ENCODE assay signal across 14 cellular contexts in the genomic region with DNA sequence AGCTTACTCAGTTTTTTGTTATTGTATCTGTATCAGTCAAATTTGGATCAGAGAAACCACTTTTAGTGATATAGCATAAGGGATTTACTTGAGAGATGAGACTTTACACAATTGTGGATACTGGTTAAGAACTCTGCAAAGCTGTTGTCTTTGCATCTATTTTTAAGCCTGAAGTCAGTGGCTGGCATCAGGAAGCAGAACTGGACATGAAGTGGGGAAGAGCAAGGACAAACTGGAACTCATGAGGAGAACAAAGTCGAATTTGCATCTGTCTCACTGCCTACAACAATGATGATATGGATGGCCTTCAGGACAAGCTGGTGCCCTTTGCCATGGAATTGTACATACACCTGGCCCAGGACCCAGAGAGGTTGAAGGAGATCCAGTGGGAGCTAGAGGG. TPM values are rescaled to one million over a fixed set of nuclear protein-coding genes. Genes with fewer than 3 reads are reported as not detected.
DNase-seq lines count a peak whose midpoint lies in the region; ATAC-seq, FAIRE-seq and TF ChIP-seq lines count a peak whose summit lies in the region.
"Had no signal": no experiment of that assay in that cellular context is flagged by ENCODE, and none has a peak within 500 bp of the region (broad histone marks: within the 10 kb centered on the region; RNA-seq: fewer than 3 reads in every experiment).

No MANE protein-coding gene starts in this region.

- no peak for FAIRE-seq in frontal cortex (lab: Jason Lieb, UNC)

- ATAC-seq in activated CD8-positive, alpha-beta memory T cell treated with anti-CD3 and anti-CD28 coated beads, Interleukin-2, amount 10 ng/mL, durations not matched to agents 7 days and 5 days = no peak
- ATAC-seq in left ventricle myocardium superior = peak; percentile 78
- ATAC-seq: A549 had no signal

- TF ChIP-seq CTCF in osteocyte (IDR thresholded peaks at IDR 0.05) = no peak

- peaks cover 25% of the 10 kb centered on the region for H3K27me3 Mint-ChIP-seq in activated CD8-positive, alpha-beta memory T cell treated with anti-CD3 and anti-CD28 coated beads, Interleukin-2, amount 10 ng/mL, durations not matched to agents 7 days and 5 days
- peaks cover 23% of the 10 kb centered on the region for H3K27me3 Mint-ChIP-seq in osteocyte (ENCODE audit: unreplicated experiment)
- peaks cover 24% of the 10 kb centered on the region for H3K27me3 Mint-ChIP-seq in activated T-helper 2 cell treated with anti-CD3 and anti-CD28 coated beads, Interferon-gamma antibody, Interleukin-2, Interleukin-4, amounts not matched to agents 10 μg/mL and 5 μg/mL and 100 μg/mL, durations not matched to agents 14 hours and 24 hours and 36 hours (ENCODE audit: low read depth)

- H3K36me3 Mint-ChIP-seq in activated CD8-positive, alpha-beta memory T cell treated with anti-CD3 and anti-CD28 coated beads, Interleukin-2, amount 10 ng/mL, durations not matched to agents 7 days and 5 days = no peaks in the 10 kb centered on the region
- H3K36me3 Mint-ChIP-seq in osteocyte (ENCODE audit: unreplicated experiment) = no peaks in the 10 kb centered on the region
- H3K36me3 Mint-ChIP-seq in activated T-helper 2 cell treated with anti-CD3 and anti-CD28 coated beads, Interferon-gamma antibody, Interleukin-2, Interleukin-4, amounts not matched to agents 10 μg/mL and 5 μg/mL and 100 μg/mL, durations not matched to agents 14 hours and 24 hours and 36 hours (ENCODE audit: low read depth) = no peaks in the 10 kb centered on the region

- no peak overlapping the region for H3K27ac Mint-ChIP-seq in activated CD8-positive, alpha-beta memory T cell treated with anti-CD3 and anti-CD28 coated beads, Interleukin-2, amount 10 ng/mL, durations not matched to agents 7 days and 5 days
- no peak overlapping the region for H3K27ac Mint-ChIP-seq in osteocyte (ENCODE audit: unreplicated experiment)
- H3K27ac Mint-ChIP-seq in activated T-helper 2 cell treated with anti-CD3 and anti-CD28 coated beads, Interferon-gamma antibody, Interleukin-2, Interleukin-4, amounts not matched to agents 10 μg/mL and 5 μg/mL and 100 μg/mL, durations not matched to agents 14 hours and 24 hours and 36 hours = no peak overlapping the region
- H3K27ac Mint-ChIP-seq: CD4-positive, alpha-beta T cell had no signal

- intact Hi-C loops in left ventricle myocardium superior (cut with micrococcal nuclease) = no loop called here
- intact Hi-C loops in activated T-helper 2 cell treated with anti-CD3 and anti-CD28 coated beads, Interferon-gamma antibody, Interleukin-2, Interleukin-4, amounts not matched to agents 10 μg/mL and 5 μg/mL and 100 μg/mL, durations not matched to agents 14 hours and 24 hours and 36 hours (cut with micrococcal nuclease) = no loop called here

- no peak overlapping the region for H3K4me3 Mint-ChIP-seq in activated CD8-positive, alpha-beta memory T cell treated with anti-CD3 and anti-CD28 coated beads, Interleukin-2, amount 10 ng/mL, durations not matched to agents 7 days and 5 days
- no peak overlapping the region for H3K4me3 Mint-ChIP-seq in osteocyte (ENCODE audit: unreplicated experiment)
- H3K4me3 Mint-ChIP-seq in activated T-helper 2 cell treated with anti-CD3 and anti-CD28 coated beads, Interferon-gamma antibody, Interleukin-2, Interleukin-4, amounts not matched to agents 10 μg/mL and 5 μg/mL and 100 μg/mL, durations not matched to agents 14 hours and 24 hours and 36 hours (ENCODE audit: low read depth) = no peak overlapping the region
- H3K4me3 Mint-ChIP-seq: CD4-positive, alpha-beta T cell had no signal

- H3K4me1 Mint-ChIP-seq in activated CD8-positive, alpha-beta memory T cell treated with anti-CD3 and anti-CD28 coated beads, Interleukin-2, amount 10 ng/mL, durations not matched to agents 7 days and 5 days = no peaks in the 10 kb centered on the region
- H3K4me1 Mint-ChIP-seq in osteocyte (ENCODE audit: unreplicated experiment) = no peaks in the 10 kb centered on the region
- H3K4me1 Mint-ChIP-seq in activated T-helper 2 cell treated with anti-CD3 and anti-CD28 coated beads, Interferon-gamma antibody, Interleukin-2, Interleukin-4, amounts not matched to agents 10 μg/mL and 5 μg/mL and 100 μg/mL, durations not matched to agents 14 hours and 24 hours and 36 hours (ENCODE audit: low read depth) = no peaks in the 10 kb centered on the region

- DNase-seq in activated CD8-positive, alpha-beta memory T cell treated with anti-CD3 and anti-CD28 coated beads, Interleukin-2, amount 10 ng/mL, durations not matched to agents 7 days and 5 days = peak; percentile 34
- no peak for DNase-seq in activated CD8-positive, alpha-beta memory T cell treated with anti-CD3 and anti-CD28 coated beads for 24 hours
- DNase-seq in D341Med (ENCODE audit: low spot score) = peak; percentile 4
- DNase-seq in left ventricle myocardium superior = no peak
- peak; percentile 27 for DNase-seq in osteocyte (ENCODE audit: extremely low spot score, unreplicated experiment)
- no peak for DNase-seq in midbrain (lab: John Stamatoyannopoulos, UW)
- no peak for DNase-seq in activated T-helper 2 cell treated with anti-CD3 and anti-CD28 coated beads, Interferon-gamma antibody, Interleukin-2, Interleukin-4, amounts not matched to agents 10 μg/mL and 5 μg/mL and 100 μg/mL, durations not matched to agents 14 hours and 24 hours and 36 hours (ENCODE audit: low spot score)
- no peak for DNase-seq in frontal cortex (ENCODE audit: low spot score in 2 of 2)
- DNase-seq: AML-193; CD4-positive, alpha-beta T cell; DMS153; DMS79; GDM1 had no signal

- H3K9me3 Mint-ChIP-seq in activated CD8-positive, alpha-beta memory T cell treated with anti-CD3 and anti-CD28 coated beads, Interleukin-2, amount 10 ng/mL, durations not matched to agents 7 days and 5 days (ENCODE audit: low read depth) = no peaks in the 10 kb centered on the region
- H3K9me3 Mint-ChIP-seq in osteocyte (ENCODE audit: unreplicated experiment) = no peaks in the 10 kb centered on the region
- no peaks in the 10 kb centered on the region for H3K9me3 Mint-ChIP-seq in activated T-helper 2 cell treated with anti-CD3 and anti-CD28 coated beads, Interferon-gamma antibody, Interleukin-2, Interleukin-4, amounts not matched to agents 10 μg/mL and 5 μg/mL and 100 μg/mL, durations not matched to agents 14 hours and 24 hours and 36 hours
- H3K9me3 Mint-ChIP-seq: CD4-positive, alpha-beta T cell had no signal

- CTCF ChIA-PET in activated CD8-positive, alpha-beta memory T cell treated with anti-CD3 and anti-CD28 coated beads, Interleukin-2, amount 10 ng/mL, durations not matched to agents 7 days and 5 days (lab: Charles Lee) = interaction anchor here (0.7 to 3.2 kb wide), 4 partner anchors 10 to 202 kb away, joined by 3 to 15 read pairs (median 4); no protein-coding TSS in a partner anchor

RNA-seq across cellular contexts. Expression of gene MYORG, which starts 15.8 kb away (rescaled TPM):
- total RNA-seq in activated CD8-positive, alpha-beta memory T cell treated with anti-CD3 and anti-CD28 coated beads, Interleukin-2, amount 10 ng/mL, durations not matched to agents 7 days and 5 days = 1 to 10 TPM; 3.7 to 4.2 TPM
- 5.3 TPM for total RNA-seq in left ventricle myocardium superior
- total RNA-seq in osteocyte = 1.3 and 2.5 TPM in 2 replicates
- total RNA-seq in activated T-helper 2 cell treated with anti-CD3 and anti-CD28 coated beads, Interferon-gamma antibody, Interleukin-2, Interleukin-4, amounts not matched to agents 10 μg/mL and 5 μg/mL and 100 μg/mL, durations not matched to agents 14 hours and 24 hours and 36 hours = 1.6 TPM in 2 replicates
- 2.4 TPM for total RNA-seq in frontal cortex

Comparison
In these comparisons a context has a peak if more than half of its experiments do, and no peak if none do; other contexts are left out.
1. DNase-seq: peak in activated CD8-positive, alpha-beta memory T cell treated with anti-CD3 and anti-CD28 coated beads, Interleukin-2, amount 10 ng/mL, durations not matched to agents 7 days and 5 days (single experiment), D341Med (single experiment) and osteocyte (single experiment); none in activated CD8-positive, alpha-beta memory T cell treated with anti-CD3 and anti-CD28 coated beads for 24 hours (single experiment), left ventricle myocardium superior (single experiment), midbrain (single experiment), activated T-helper 2 cell treated with anti-CD3 and anti-CD28 coated beads, Interferon-gamma antibody, Interleukin-2, Interleukin-4, amounts not matched to agents 10 μg/mL and 5 μg/mL and 100 μg/mL, durations not matched to agents 14 hours and 24 hours and 36 hours (single experiment) and frontal cortex (0 of 2).